Comparison of ENCODE assay signal across 1 cellular context in genomic region chr1:46653405-46653853, GRCh38.
TF ChIP-seq lines count a peak whose summit lies in the region.

No MANE protein-coding gene starts in this region.

TF ChIP-seq in IMR-90, 13 proteins besides CTCF, POLR2A, EP300 and RAD21:
- no peak for TF ChIP-seq MAZ (IDR thresholded peaks at IDR 0.05; ENCODE audit: borderline replicate concordance, low read depth, low read length)
- TF ChIP-seq CEBPB (IDR thresholded peaks at IDR 0.05; ENCODE audit: low read depth, low read length) = no peak
